In genomic region chr6:85354761-85355618, GRCh38 we compare ENCODE assay signal across 8 cellular contexts.
DNase-seq lines count a peak whose midpoint lies in the region; FAIRE-seq and TF ChIP-seq lines count a peak whose summit lies in the region.

No MANE protein-coding gene starts in this region.

- H3K27ac ChIP-seq in hepatocyte, result no peak overlapping the region
- H3K27ac ChIP-seq in small intestine (ENCODE audit: low read depth in 1 of 2, low read length in 1 of 2), result no peak overlapping the region

- FAIRE-seq in small intestine (lab: Jason Lieb, UNC), result no peak

- H3K9me3 ChIP-seq in hepatocyte (ENCODE audit: low read depth) (no peaks in the 10 kb centered on the region), small intestine (ENCODE audit: control insufficient read depth, low read depth) (no peaks in the 10 kb centered on the region)

- DNase-seq in GM06990 (ENCODE audit: extremely low read depth, insufficient read length) (peak; percentile 17), HCEC 1CT (peak; percentile 70), MV-4-11 (lab: John Stamatoyannopoulos, UW) (peak; percentile 52), T follicular helper cell (ENCODE audit: low read depth) (peak; percentile 5), anterior cingulate cortex (lab: John Stamatoyannopoulos, UW) (peak in 52 of 58 donors; percentile 2 to 72 (median 25)), hepatocyte (ENCODE audit: low spot score) (peak; percentile 78), small intestine (peak; percentile 79), KG1 (lab: John Stamatoyannopoulos, UW) (no peak)

- H3K27me3 ChIP-seq in GM06990 (replicated peaks; ENCODE audit: control insufficient read depth, insufficient read depth, low read length), result no peaks in the 10 kb centered on the region
- no peaks in the 10 kb centered on the region for H3K27me3 ChIP-seq in hepatocyte
- H3K27me3 ChIP-seq in small intestine (ENCODE audit: control insufficient read depth in 2 of 2, insufficient read depth in 2 of 2, low read length in 2 of 2), result peaks cover 0 to 4% of the 10 kb centered on the region in 2 donors

- H2AFZ ChIP-seq in hepatocyte, result no peak overlapping the region

- H3K4me1 ChIP-seq in hepatocyte (ENCODE audit: insufficient read depth), result no peaks in the 10 kb centered on the region
- H3K4me1 ChIP-seq in small intestine (ENCODE audit: control insufficient read depth in 2 of 2, insufficient read depth in 1 of 2, low read depth in 1 of 2, low read length in 1 of 2), result peaks cover 0 to under 1% of the 10 kb centered on the region in 2 donors

- no peaks in the 10 kb centered on the region for H3K36me3 ChIP-seq in GM06990 (ENCODE audit: control insufficient read depth, insufficient read depth, low read length)
- no peaks in the 10 kb centered on the region for H3K36me3 ChIP-seq in hepatocyte (replicated peaks; ENCODE audit: insufficient read depth, low read depth)
- no peaks in the 10 kb centered on the region for H3K36me3 ChIP-seq in small intestine (ENCODE audit: control insufficient read depth in 2 of 2, insufficient read depth in 2 of 2, low read length in 2 of 2)

- H3K4me3 ChIP-seq in GM06990 (replicated peaks; ENCODE audit: low read depth, low read length) (no peak overlapping the region), hepatocyte (no peak overlapping the region), small intestine (ENCODE audit: low read depth in 1 of 2, low read length in 2 of 2) (no peak overlapping the region)

- TF ChIP-seq CTCF in GM06990 (IDR thresholded peaks at IDR 0.05; ENCODE audit: insufficient read depth, low read length, poor library complexity, severe bottlenecking), result peak; percentile 93
- peak; percentile 99 for TF ChIP-seq CTCF in hepatocyte (IDR thresholded peaks at IDR 0.05; ENCODE audit: poor library complexity)

- H4K20me1 ChIP-seq in hepatocyte (ENCODE audit: insufficient read depth, poor library complexity, severe bottlenecking), result no peaks in the 10 kb centered on the region

- no peaks in the 10 kb centered on the region for H3K79me2 ChIP-seq in hepatocyte

- H3K9me2 ChIP-seq in hepatocyte (replicated peaks; ENCODE audit: insufficient read depth), result no peaks in the 10 kb centered on the region

- H3K4me2 ChIP-seq in hepatocyte, result no peak overlapping the region

- 28% methylated on average over 10 of the region's 10 CpGs for WGBS in hepatocyte (ENCODE audit: low lambda C conversion rate, missing lambda C conversion rate)
- WGBS in small intestine, 3 donors, result 15 to 24% (median 19%) methylated on average over 10 of the region's 10 CpGs
